In the genomic region with DNA sequence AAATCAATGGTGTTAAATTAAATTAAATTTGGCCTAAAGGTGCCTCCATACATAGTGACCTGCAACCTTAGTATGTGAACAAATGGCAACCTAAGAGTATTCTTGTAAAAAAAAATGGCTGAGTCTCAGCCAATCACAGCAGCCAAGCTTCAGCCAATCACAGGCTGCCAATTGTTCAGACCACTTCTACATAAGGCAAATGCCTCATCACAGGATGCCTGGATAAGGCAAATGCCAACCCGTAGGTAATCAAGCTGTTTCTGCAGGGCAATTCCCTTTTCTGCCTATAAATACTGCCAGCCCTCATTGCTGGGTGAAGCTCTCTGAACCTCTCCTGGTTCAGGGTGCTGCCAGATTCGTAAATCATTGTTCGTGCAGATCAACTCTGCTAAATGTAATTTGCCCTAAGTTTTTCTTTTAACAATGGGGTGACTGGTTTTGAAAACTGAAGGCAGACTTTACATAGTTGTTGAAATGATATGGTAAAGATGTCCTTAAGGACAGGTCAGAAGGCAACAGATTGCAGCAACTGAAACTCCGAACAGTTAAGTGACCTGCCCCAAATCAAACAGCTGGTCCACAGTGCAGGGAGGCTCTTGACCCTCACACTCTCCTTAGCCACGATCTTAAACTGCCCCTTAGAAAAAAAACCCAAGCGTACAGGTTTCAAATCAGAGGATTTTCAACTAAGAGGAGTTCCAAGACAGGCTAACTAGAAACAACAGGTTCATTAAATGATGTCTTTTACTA, we compare ENCODE assay signal across 12 cellular contexts. TPM values are rescaled to one million over a fixed set of nuclear protein-coding genes. Genes with fewer than 3 reads are reported as not detected.
DNase-seq lines count a peak whose midpoint lies in the region; ATAC-seq and TF ChIP-seq lines count a peak whose summit lies in the region.
"Had no signal": no experiment of that assay in that cellular context is flagged by ENCODE, and none has a peak within 500 bp of the region (broad histone marks: within the 10 kb centered on the region; RNA-seq: fewer than 3 reads in every experiment).

No MANE protein-coding gene starts in this region.

- H3K27ac ChIP-seq in substantia nigra (ENCODE audit: low read depth, low read length, poor library complexity, severe bottlenecking), result peak overlapping the region; percentile 46

- no peak overlapping the region for H3K4me3 ChIP-seq in BE2C (ENCODE audit: low read depth, low read length)
- H3K4me3 ChIP-seq: MG63 had no signal

- peak overlapping the region; percentile 21 for H3K27ac Mint-ChIP-seq in activated naive CD4-positive, alpha-beta T cell treated with anti-CD3 and anti-CD28 coated beads for 36 hours

- intact Hi-C loops in activated naive CD4-positive, alpha-beta T cell treated with anti-CD3 and anti-CD28 coated beads for 36 hours (cut with micrococcal nuclease), result loop anchor here (2.0 to 5.0 kb wide), 2 partner anchors 17 to 192 kb away; no protein-coding TSS in a partner anchor
- intact Hi-C loops in left ventricle myocardium superior (cut with micrococcal nuclease) (no loop called here), sciatic nerve (cut with DNase I) (no loop called here)

- H3K9me3 ChIP-seq in BE2C, result no peaks in the 10 kb centered on the region
- H3K9me3 ChIP-seq: MG63 had no signal

- H3K27me3 Mint-ChIP-seq in activated naive CD4-positive, alpha-beta T cell treated with anti-CD3 and anti-CD28 coated beads for 36 hours (ENCODE audit: low read depth), result no peaks in the 10 kb centered on the region
- H3K27me3 Mint-ChIP-seq: stimulated activated memory B cell treated with anti-CD40 and anti-IgM and Interleukin-4, amounts not matched to agents 10 μg/mL and 1 μg/mL and 100 μg/mL, for 72 hours had no signal

- DNase-seq in activated naive CD4-positive, alpha-beta T cell treated with anti-CD3 and anti-CD28 coated beads for 36 hours, result peak; percentile 30
- DNase-seq in activated naive CD4-positive, alpha-beta T cell treated with Interleukin-2 at 50 U/mL for 16 hours, result no peak
- DNase-seq in RPMI7951 (ENCODE audit: low read depth) (peak; percentile 20), left ventricle myocardium superior (no peak), substantia nigra (lab: John Stamatoyannopoulos, UW) (peak in 3 of 49 donors; percentile 14 to 44 (median 19)), sciatic nerve (ENCODE audit: low spot score) (no peak), BE2C (no peak), NCI-H526 (lab: John Stamatoyannopoulos, UW) (no peak)
- DNase-seq: MG63, NCI-H526 treated with DMSO at 0.1 percent for 48 hours had no signal

- no peak for TF ChIP-seq CTCF in BE2C (IDR thresholded peaks at IDR 0.05; ENCODE audit: low read depth, low read length)

- peaks cover 16% of the 10 kb centered on the region for H3K36me3 ChIP-seq in BE2C

- H3K36me3 Mint-ChIP-seq in activated naive CD4-positive, alpha-beta T cell treated with anti-CD3 and anti-CD28 coated beads for 36 hours (ENCODE audit: low read depth), result peaks cover 22% of the 10 kb centered on the region

- CTCF ChIA-PET in activated naive CD4-positive, alpha-beta T cell treated with anti-CD3 and anti-CD28 coated beads for 36 hours (lab: Charles Lee), result interaction anchor here (0.6 to 1.0 kb wide), 2 partner anchors 63 to 312 kb away, joined by 3 read pairs; no protein-coding TSS in a partner anchor

- no peaks in the 10 kb centered on the region for H3K4me1 ChIP-seq in BE2C

- no peaks in the 10 kb centered on the region for H3K27me3 ChIP-seq in BE2C
- H3K27me3 ChIP-seq: MG63 had no signal

- ATAC-seq in left ventricle myocardium superior (peak; percentile 36), sciatic nerve (no peak)
- ATAC-seq: esophagus mucosa; stimulated activated memory B cell treated with anti-CD40 and anti-IgM and Interleukin-4, amounts not matched to agents 10 μg/mL and 1 μg/mL and 100 μg/mL, for 72 hours had no signal

- no peaks in the 10 kb centered on the region for H3K9me3 Mint-ChIP-seq in activated naive CD4-positive, alpha-beta T cell treated with anti-CD3 and anti-CD28 coated beads for 36 hours
- H3K9me3 Mint-ChIP-seq: stimulated activated memory B cell treated with anti-CD40 and anti-IgM and Interleukin-4, amounts not matched to agents 10 μg/mL and 1 μg/mL and 100 μg/mL, for 72 hours had no signal

- H3K4me3 Mint-ChIP-seq in activated naive CD4-positive, alpha-beta T cell treated with anti-CD3 and anti-CD28 coated beads for 36 hours, result no peak overlapping the region
- H3K4me3 Mint-ChIP-seq: stimulated activated memory B cell treated with anti-CD40 and anti-IgM and Interleukin-4, amounts not matched to agents 10 μg/mL and 1 μg/mL and 100 μg/mL, for 72 hours had no signal

- peaks cover 72% of the 10 kb centered on the region for H3K4me1 Mint-ChIP-seq in activated naive CD4-positive, alpha-beta T cell treated with anti-CD3 and anti-CD28 coated beads for 36 hours (ENCODE audit: low read depth)

RNA-seq across cellular contexts. Expression of a gene that starts 50.3 kb away (rescaled TPM):
- 10 to 100 TPM; 25.1 to 27.2 TPM for total RNA-seq in activated naive CD4-positive, alpha-beta T cell treated with anti-CD3 and anti-CD28 coated beads for 36 hours
- total RNA-seq in RPMI7951 (2014; rRNA removed; shearing (Covaris generic)), result 13.0 and 21.5 TPM in 2 replicates
- total RNA-seq in left ventricle myocardium superior (22.5 TPM), sciatic nerve (48.5 TPM)
- polyA plus RNA-seq in BE2C (2012; ENCODE audit: insufficient read depth, insufficient read length, low read depth), result 14.9 TPM

Comparison
In these comparisons a context has a peak if more than half of its experiments do, and no peak if none do; other contexts are left out.
1. DNase-seq: peak in activated naive CD4-positive, alpha-beta T cell treated with anti-CD3 and anti-CD28 coated beads for 36 hours (single experiment) and RPMI7951 (single experiment); none in activated naive CD4-positive, alpha-beta T cell treated with Interleukin-2 at 50 U/mL for 16 hours (single experiment), left ventricle myocardium superior (single experiment), sciatic nerve (single experiment), BE2C (single experiment) and NCI-H526 (0 of 2).